Comparison of ENCODE assay signal across 8 cellular contexts in genomic region chr3:132352556-132353143, GRCh38. TPM values are rescaled to one million over a fixed set of nuclear protein-coding genes. Genes with fewer than 3 reads are reported as not detected.
DNase-seq lines count a peak whose midpoint lies in the region; ATAC-seq, FAIRE-seq and TF ChIP-seq lines count a peak whose summit lies in the region.

No MANE protein-coding gene starts in this region.

- no peaks in the 10 kb centered on the region for H3K4me1 ChIP-seq in ascending aorta
- H3K4me1 ChIP-seq in hepatocyte (ENCODE audit: insufficient read depth): no peaks in the 10 kb centered on the region

- TF ChIP-seq CTCF in ascending aorta (IDR thresholded peaks at IDR 0.05): peak; percentile 74 to 88 (median 88)
- TF ChIP-seq CTCF in hepatocyte (IDR thresholded peaks at IDR 0.05; ENCODE audit: poor library complexity): peak; percentile 86

- 30% methylated on average over 6 of the region's 6 CpGs for WGBS in hepatocyte (ENCODE audit: low lambda C conversion rate, missing lambda C conversion rate)

- peak; percentile 90 for FAIRE-seq in G401.6 (lab: Jason Lieb, UNC)

- H3K9me3 ChIP-seq in ascending aorta (no peaks in the 10 kb centered on the region), hepatocyte (ENCODE audit: low read depth) (no peaks in the 10 kb centered on the region)

- intact Hi-C loops in ascending aorta (cut with DNase I): loop anchor here (5.0 kb wide), 3 partner anchors 45 to 115 kb away; no protein-coding TSS in a partner anchor

- DNase-seq in NCI-H1694 (lab: John Stamatoyannopoulos, UW): peak; percentile 73
- DNase-seq in T-helper 2 cell: peak; percentile 8 to 74 (median 37)
- peak in 1 of 2 donors; percentile 84 for DNase-seq in ascending aorta (ENCODE audit: low spot score in 2 of 2)
- peak; percentile 77 for DNase-seq in hepatocyte (ENCODE audit: low spot score)
- peak; percentile 56 for DNase-seq in stimulated activated CD4-positive, alpha-beta T cell treated with anti-CD3 and anti-CD28 coated beads, Interleukin-12 subunit alpha, Interleukin-12 subunit beta, amount 100 ng/mL, for 4 hours
- DNase-seq in occipital lobe (lab: John Stamatoyannopoulos, UW): no peak

- no peak overlapping the region for H3K4me2 ChIP-seq in hepatocyte

- H2AFZ ChIP-seq in hepatocyte: no peak overlapping the region

- ATAC-seq in HG02642 (IDR thresholded peaks at IDR 0.05; ENCODE audit: poor library complexity, unreplicated experiment): peak; percentile 79

- H3K27ac ChIP-seq in ascending aorta: no peak overlapping the region
- H3K27ac ChIP-seq in hepatocyte: no peak overlapping the region

- no peaks in the 10 kb centered on the region for H3K79me2 ChIP-seq in hepatocyte

- H3K4me3 ChIP-seq in ascending aorta (no peak overlapping the region), hepatocyte (no peak overlapping the region)

- no peaks in the 10 kb centered on the region for H4K20me1 ChIP-seq in hepatocyte (ENCODE audit: insufficient read depth, poor library complexity, severe bottlenecking)

- H3K9me2 ChIP-seq in hepatocyte (replicated peaks; ENCODE audit: insufficient read depth): no peaks in the 10 kb centered on the region

- H3K36me3 ChIP-seq in ascending aorta (no peaks in the 10 kb centered on the region), hepatocyte (replicated peaks; ENCODE audit: insufficient read depth, low read depth) (no peaks in the 10 kb centered on the region)

- H3K27me3 ChIP-seq in ascending aorta: no peaks in the 10 kb centered on the region
- H3K27me3 ChIP-seq in hepatocyte: no peaks in the 10 kb centered on the region

RNA-seq across cellular contexts. Expression of gene ACP3, which starts 35.4 kb away (rescaled TPM):
- total RNA-seq in ascending aorta: 0.43 TPM
- 7.7 TPM in 2 replicates for total RNA-seq in hepatocyte
- polyA plus RNA-seq in hepatocyte: 5.2 and 9.2 TPM in 2 replicates
- 1.2 TPM for total RNA-seq in occipital lobe
